17 cellular contexts compared by ENCODE assay signal in genomic region chr1:154154053-154154452, GRCh38. TPM values are rescaled to one million over a fixed set of nuclear protein-coding genes. Genes with fewer than 3 reads are reported as not detected.
A peak's percentile ranks its signal among the peaks of the same experiment; 100 is the strongest.
DNase-seq lines count a peak whose midpoint lies in the region; ATAC-seq, FAIRE-seq and TF ChIP-seq lines count a peak whose summit lies in the region.
"Had no signal": no experiment of that assay in that cellular context is flagged by ENCODE, and none has a peak within 500 bp of the region (broad histone marks: within the 10 kb centered on the region; RNA-seq: fewer than 3 reads in every experiment).

No MANE protein-coding gene starts in this region.

- TF ChIP-seq POLR2A in H1 (IDR thresholded peaks at IDR 0.05; ENCODE audit: control extremely low read depth in 1 of 2, low read depth in 2 of 2, low read length in 2 of 2), result no peak

- H2AK5ac ChIP-seq in H1 (ENCODE audit: low read depth, low read length), result no peak overlapping the region

- H3K79me2 ChIP-seq in H1 (ENCODE audit: control insufficient read depth in 1 of 2, insufficient read depth in 2 of 2, low read length in 2 of 2) (no peaks in the 10 kb centered on the region), osteoblast (ENCODE audit: insufficient read depth, low read length) (peaks cover 9% of the 10 kb centered on the region)
- H3K79me2 ChIP-seq: parathyroid adenoma had no signal

- H3K4me2 ChIP-seq in H1 (ENCODE audit: insufficient read depth in 1 of 2, low read depth in 2 of 2, low read length in 2 of 2), result no peak overlapping the region
- no peak overlapping the region for H3K4me2 ChIP-seq in osteoblast (ENCODE audit: insufficient read depth, low read length)

- DNase-seq in T-cell, result no peak
- DNase-seq in H1 (ENCODE audit: low read depth in 1 of 2, low spot score in 2 of 2), result no peak
- DNase-seq in psoas muscle, result no peak
- DNase-seq in osteoblast (ENCODE audit: insufficient read length, low spot score, missing footprints), result no peak
- no peak for DNase-seq in midbrain (lab: John Stamatoyannopoulos, UW)
- DNase-seq: activated T-cell treated with anti-CD3 and anti-CD28 coated beads for 4 hours, brain microvascular endothelial cell, NCI-H2029 treated with DMSO at 0.1 percent for 48 hours had no signal

- H2AFZ ChIP-seq in H1 (ENCODE audit: low read length), result no peak overlapping the region
- H2AFZ ChIP-seq in osteoblast (ENCODE audit: low read length), result no peak overlapping the region
- H2AFZ ChIP-seq: parathyroid adenoma had no signal

- no peak overlapping the region for H3K4ac ChIP-seq in H1 (replicated peaks; ENCODE audit: insufficient read length, low read depth, low read length)

- 0 out of 2 replicates have a peak overlapping the region, but pooled peaks have one; percentile 9 for H3K27ac ChIP-seq in C4-2B
- no peak overlapping the region; the same call in 1 of the 2 replicates for H3K27ac ChIP-seq in H1 (ENCODE audit: low read depth, low read length)
- H3K27ac ChIP-seq in psoas muscle, result peak overlapping the region; percentile 63
- H3K27ac ChIP-seq in osteoblast (ENCODE audit: low read depth, low read length), result no peak overlapping the region
- H3K27ac ChIP-seq: SJSA1 had no signal

- no peak overlapping the region for H3K56ac ChIP-seq in H1 (replicated peaks; ENCODE audit: insufficient read length, low read depth, low read length)

- H3K36me3 Mint-ChIP-seq in T-cell, result peaks cover 35% of the 10 kb centered on the region

- H3K9ac ChIP-seq in H1 (replicated peaks in 1 of 4; ENCODE audit: extremely low read depth in 1 of 4, low read depth in 3 of 4, low read length in 3 of 4), result no peak overlapping the region
- H3K9ac ChIP-seq: parathyroid adenoma had no signal

- H3K4me1 ChIP-seq in H1 (replicated peaks in 1 of 4; ENCODE audit: control insufficient read depth in 3 of 4, insufficient read depth in 4 of 4, low read length in 3 of 4) (peaks cover 0 to 3% (median 0%) of the 10 kb centered on the region in 4 experiments; a peak in 1 of 7 replicates), psoas muscle (peaks cover 18% of the 10 kb centered on the region), osteoblast (ENCODE audit: insufficient read depth, low read length) (peaks cover 8% of the 10 kb centered on the region)
- H3K4me1 ChIP-seq: parathyroid adenoma, SJSA1 had no signal

- H4K5ac ChIP-seq in H1 (ENCODE audit: insufficient read length, low read depth, low read length), result no peak overlapping the region

- no peak for FAIRE-seq in H1 (lab: Jason Lieb, UNC)
- FAIRE-seq: G401.6 had no signal

- intact Hi-C loops in psoas muscle (cut with DNase I), result no loop called here

- TF ChIP-seq CTCF in C4-2B (conservative IDR thresholded peaks at IDR 0.05) (no peak), H1 (IDR thresholded peaks at IDR 0.05; ENCODE audit: control extremely low read depth in 1 of 3, insufficient read depth in 1 of 3, low read depth in 1 of 3, low read length in 3 of 3) (no peak), psoas muscle (IDR thresholded peaks at IDR 0.05) (no peak), osteoblast (IDR thresholded peaks at IDR 0.05; ENCODE audit: extremely low read depth, low read depth, low read length) (no peak)

- no peaks in the 10 kb centered on the region for H3K9me3 Mint-ChIP-seq in T-cell

- no peak overlapping the region for H4K8ac ChIP-seq in H1 (ENCODE audit: extremely low read depth, insufficient read depth, low read length)

- H4K20me1 ChIP-seq in H1 (replicated peaks in 1 of 2; ENCODE audit: control insufficient read depth in 1 of 2, insufficient read depth in 2 of 2, low read length in 2 of 2) (peaks cover 0 to 5% of the 10 kb centered on the region in 2 experiments), osteoblast (ENCODE audit: insufficient read depth, low read length) (peaks cover 9% of the 10 kb centered on the region)

- no peak overlapping the region for H3K23ac ChIP-seq in H1 (ENCODE audit: insufficient read length)

- no peaks in the 10 kb centered on the region for H3K27me3 ChIP-seq in H1 (replicated peaks in 1 of 4; ENCODE audit: control insufficient read depth in 3 of 4, extremely low read depth in 1 of 4, insufficient read depth in 3 of 4, low read length in 3 of 4)
- no peaks in the 10 kb centered on the region for H3K27me3 ChIP-seq in psoas muscle (ENCODE audit: insufficient read depth in 3 of 3, low read length in 2 of 3)
- no peaks in the 10 kb centered on the region for H3K27me3 ChIP-seq in osteoblast (ENCODE audit: insufficient read depth, low read length)
- H3K27me3 ChIP-seq: brain microvascular endothelial cell, SJSA1 had no signal

- WGBS in H1 (ENCODE audit: extremely low coverage in 1 of 2, insufficient coverage in 1 of 2, insufficient read length in 1 of 2, insufficient replicate concordance in 2 of 2, low coverage in 1 of 2, low lambda C conversion rate in 2 of 2, missing lambda C conversion rate in 1 of 2), 2 experiments, result 89% methylated on average over 6 of the region's 6 CpGs; no CpG with 5 or more reads in 1 of the 2 experiments
- WGBS in psoas muscle, 3 donors, result 94 to 96% (median 95%) methylated on average over 6 of the region's 6 CpGs

- no peak for TF ChIP-seq RAD21 in H1 (IDR thresholded peaks at IDR 0.05 in 1 of 2, conservative IDR thresholded peaks at IDR 0.05 in 1 of 2; ENCODE audit: low read depth in 2 of 2, low read length in 2 of 2)

- H3K4me3 Mint-ChIP-seq in T-cell, result no peak overlapping the region

- H3K4me3 ChIP-seq in H1 (ENCODE audit: extremely low read depth in 1 of 4, insufficient read depth in 2 of 4, low read depth in 3 of 4, low read length in 4 of 4), result no peak overlapping the region
- no peak overlapping the region for H3K4me3 ChIP-seq in psoas muscle
- no peak overlapping the region for H3K4me3 ChIP-seq in osteoblast (ENCODE audit: insufficient read depth, low read length)
- H3K4me3 ChIP-seq: SJSA1 had no signal

- H2BK15ac ChIP-seq in H1 (ENCODE audit: low read length), result no peak overlapping the region

- TF ChIP-seq EP300 in H1 (IDR thresholded peaks at IDR 0.05; ENCODE audit: borderline replicate concordance in 1 of 2, low read depth in 2 of 2, low read length in 2 of 2), result no peak

- H2BK12ac ChIP-seq in H1 (ENCODE audit: low read depth, low read length), result no peak overlapping the region

- CTCF ChIA-PET in T-cell (lab: Charles Lee) (interaction anchor here in 1 of 2 donors (0.6 kb wide), 2 partner anchors 118 to 1713 kb away, joined by 4 to 5 read pairs; no protein-coding TSS in a partner anchor), H1 (lab: Charles Lee; ENCODE audit: partially characterized antibody) (interaction anchor here (1.6 kb wide), 1 partner anchor 9 kb away, joined by 3 read pairs; no protein-coding TSS in a partner anchor)

- peak overlapping the region; percentile 90 to 98 for H3K27ac Mint-ChIP-seq in T-cell

- H3K23me2 ChIP-seq in H1 (ENCODE audit: low read depth, low read length), result no peaks in the 10 kb centered on the region; the same call in 1 of the 2 replicates

- ATAC-seq in T-cell (replicated peaks in 1 of 4), result no peak
- ATAC-seq in psoas muscle, result no peak
- ATAC-seq in GM21786 (IDR thresholded peaks at IDR 0.05; ENCODE audit: unreplicated experiment), result no peak
- no peak for ATAC-seq in HG02759 (IDR thresholded peaks at IDR 0.05; ENCODE audit: unreplicated experiment)

- H2BK120ac ChIP-seq in H1 (replicated peaks; ENCODE audit: low read depth, low read length), result no peak overlapping the region

- no peak overlapping the region for H3K14ac ChIP-seq in H1 (ENCODE audit: insufficient read length)

- H3K9me3 ChIP-seq in H1 (ENCODE audit: insufficient read depth in 2 of 2, low read depth in 1 of 2, low read length in 1 of 2), result no peaks in the 10 kb centered on the region
- no peaks in the 10 kb centered on the region for H3K9me3 ChIP-seq in psoas muscle
- no peaks in the 10 kb centered on the region for H3K9me3 ChIP-seq in osteoblast (ENCODE audit: low read depth, low read length)
- H3K9me3 ChIP-seq: SJSA1 had no signal

- H3K79me1 ChIP-seq in H1 (ENCODE audit: low read depth, low read length), result no peaks in the 10 kb centered on the region

- no peak overlapping the region for H2BK20ac ChIP-seq in H1 (ENCODE audit: low read length)

- H3K18ac ChIP-seq in H1 (ENCODE audit: extremely low read depth, low read length), result no peak overlapping the region

- H4K91ac ChIP-seq in H1 (replicated peaks; ENCODE audit: insufficient read length, low read length), result no peak overlapping the region

- no peaks in the 10 kb centered on the region for H3K27me3 Mint-ChIP-seq in T-cell

- POLR2A ChIA-PET in T-cell (lab: Charles Lee), result no interaction called here
- POLR2A ChIA-PET in H1 (lab: Charles Lee; ENCODE audit: partially characterized antibody), result interaction anchor here (0.7 to 5.5 kb wide), 7 partner anchors 14 to 163 kb away, joined by 3 to 35 read pairs (median 6); partner anchors contain the start of gene RPS27

- H3K4me1 Mint-ChIP-seq in T-cell, result peaks cover 51 to 58% (median 52%) of the 10 kb centered on the region in 3 donors

- H3K36me3 ChIP-seq in H1 (ENCODE audit: control insufficient read depth in 2 of 4, insufficient read depth in 4 of 4, low read length in 3 of 4) (peaks cover 3 to 38% (median 19%) of the 10 kb centered on the region in 4 experiments; a peak in 6 of 8 replicates), psoas muscle (ENCODE audit: insufficient read depth in 1 of 2, low read depth in 1 of 2) (peaks cover 5 to 33% of the 10 kb centered on the region in 2 donors), osteoblast (ENCODE audit: insufficient read depth, low read length) (peaks cover 39% of the 10 kb centered on the region)

- no peak overlapping the region for H2BK5ac ChIP-seq in H1 (ENCODE audit: low read depth, low read length)

RNA-seq across cellular contexts. Expression of gene NUP210L, which starts 0.8 kb away (rescaled TPM):
- total RNA-seq in T-cell (under 1 TPM; 0.10 to 0.35 (median 0.18) TPM), psoas muscle (1 to 10 TPM in 1 of 4 donors, under 1 TPM in 3; 0.05 to 3.0 (median 0.26) TPM), osteoblast (under 0.01 TPM in 2 replicates)
- total RNA-seq in H1 (2021; fragmentation: NEBNext Ultra II Directional; extraction: Animal tissue kit (Norgen Biotek cat#: 25700)), result not detected in 2 replicates
- polyA plus RNA-seq in H1 (2011; rRNA removed) (not detected in 2 replicates), psoas muscle (under 1 TPM in 1 of 3 donors, not detected in 2; 0.01 TPM)
- polyA plus RNA-seq in H1 (2011; cell fraction: cytosol; rRNA removed), result not detected
- polyA plus RNA-seq in H1 (2011; cell fraction: nucleus; rRNA removed), result 0.04 TPM
- polyA plus RNA-seq in H1 (2012, experiment 1 of 2), result 0.03 TPM in 1 of 4 replicates, not detected in the others
- not detected for polyA plus RNA-seq in H1 (2012, experiment 2 of 2)
- polyA plus RNA-seq in H1 (2013, experiment 1 of 2), result not detected
- polyA plus RNA-seq in H1 (2013, experiment 2 of 2), result under 0.01 TPM
- 0.24 TPM in 1 of 2 replicates, not detected in the other for polyA minus RNA-seq in H1 (2011; rRNA and poly(A)+ RNA removed)
- polyA minus RNA-seq in H1 (2011; cell fraction: cytosol; rRNA and poly(A)+ RNA removed), result not detected
- not detected for polyA minus RNA-seq in H1 (2011; cell fraction: nucleus; rRNA and poly(A)+ RNA removed)
- total RNA-seq: M059J, SJSA1 had no signal

RNA-seq across cellular contexts. Expression of gene TPM3, which starts 37.8 kb away (rescaled TPM):
- total RNA-seq in T-cell (100 to 1,000 TPM; 340 to 396 (median 363) TPM), psoas muscle (1,000 to 10,000 TPM; 2,192 to 3,898 (median 3,031) TPM), osteoblast (299 and 306 TPM in 2 replicates)
- total RNA-seq in H1 (2021; fragmentation: NEBNext Ultra II Directional; extraction: Animal tissue kit (Norgen Biotek cat#: 25700)), result 572 and 586 TPM in 2 replicates
- polyA plus RNA-seq in H1 (2011; rRNA removed) (213 and 278 TPM in 2 replicates), psoas muscle (1,000 to 10,000 TPM; 1,778 to 2,728 (median 2,516) TPM)
- polyA plus RNA-seq in H1 (2011; cell fraction: cytosol; rRNA removed), result 447 TPM
- 140 TPM for polyA plus RNA-seq in H1 (2011; cell fraction: nucleus; rRNA removed)
- 519 to 696 TPM (median 559 TPM) in 4 replicates for polyA plus RNA-seq in H1 (2012, experiment 1 of 2)
- 254 TPM for polyA plus RNA-seq in H1 (2012, experiment 2 of 2)
- polyA plus RNA-seq in H1 (2013, experiment 1 of 2), result 394 TPM
- polyA plus RNA-seq in H1 (2013, experiment 2 of 2), result 404 TPM
- 132 and 139 TPM in 2 replicates for polyA minus RNA-seq in H1 (2011; rRNA and poly(A)+ RNA removed)
- polyA minus RNA-seq in H1 (2011; cell fraction: cytosol; rRNA and poly(A)+ RNA removed), result 150 TPM
- polyA minus RNA-seq in H1 (2011; cell fraction: nucleus; rRNA and poly(A)+ RNA removed), result 75.5 TPM

RNA-seq across cellular contexts. Expression of gene CFAP141, which starts 52.1 kb away (rescaled TPM):
- not detected for total RNA-seq in T-cell
- total RNA-seq in H1 (2021; fragmentation: NEBNext Ultra II Directional; extraction: Animal tissue kit (Norgen Biotek cat#: 25700)), result not detected in 2 replicates
- not detected in 2 replicates for polyA plus RNA-seq in H1 (2011; rRNA removed)
- polyA plus RNA-seq in H1 (2011; cell fraction: cytosol; rRNA removed), result not detected
- not detected for polyA plus RNA-seq in H1 (2011; cell fraction: nucleus; rRNA removed)
- not detected in 4 replicates for polyA plus RNA-seq in H1 (2012, experiment 1 of 2)
- not detected for polyA plus RNA-seq in H1 (2012, experiment 2 of 2)
- polyA plus RNA-seq in H1 (2013, experiment 1 of 2), result not detected
- polyA plus RNA-seq in H1 (2013, experiment 2 of 2), result not detected
- polyA minus RNA-seq in H1 (2011; rRNA and poly(A)+ RNA removed), result not detected in 2 replicates
- polyA minus RNA-seq in H1 (2011; cell fraction: cytosol; rRNA and poly(A)+ RNA removed), result not detected
- polyA minus RNA-seq in H1 (2011; cell fraction: nucleus; rRNA and poly(A)+ RNA removed), result not detected
- total RNA-seq in psoas muscle, result not detected
- not detected for polyA plus RNA-seq in psoas muscle
- not detected in 2 replicates for total RNA-seq in osteoblast
- total RNA-seq: H7, lung microvascular endothelial cell, M059J, SJSA1 had no signal

Comparison
In these comparisons a context has a peak if more than half of its experiments do, and no peak if none do; other contexts are left out.
1. H3K27ac ChIP-seq: peak in C4-2B (single experiment) and psoas muscle (single experiment); none in H1 (single experiment) and osteoblast (single experiment).